ENCODE assay signal across 12 cellular contexts in genomic region chr18:58398648-58399398, GRCh38.
"Had no signal": no experiment of that assay in that cellular context is flagged by ENCODE, and none has a peak within 500 bp of the region (broad histone marks: within the 10 kb centered on the region; RNA-seq: fewer than 3 reads in every experiment).

No MANE protein-coding gene starts in this region.

- H3K9me3 ChIP-seq: tibial nerve, uterus had no signal

- H3K27ac ChIP-seq: tibial nerve, uterus had no signal

- ATAC-seq: left cardiac atrium had no signal

- H3K4me3 Mint-ChIP-seq: activated naive CD8-positive, alpha-beta T cell; dendritic cell treated with granulocyte-macrophage colony-stimulating factor and Interleukin-4, amounts not matched to agents 40 ng/mL and 50 ng/mL, for 4 days; nephron had no signal

- H3K27me3 ChIP-seq: tibial nerve, uterus had no signal

- H3K27ac Mint-ChIP-seq: activated naive CD8-positive, alpha-beta T cell; dendritic cell treated with granulocyte-macrophage colony-stimulating factor and Interleukin-4, amounts not matched to agents 40 ng/mL and 50 ng/mL, for 4 days had no signal

- H3K9me3 Mint-ChIP-seq: dendritic cell treated with granulocyte-macrophage colony-stimulating factor and Interleukin-4, amounts not matched to agents 40 ng/mL and 50 ng/mL, for 4 days; nephron had no signal

- H3K4me3 ChIP-seq: lung, tibial nerve, uterus had no signal

- H3K4me1 ChIP-seq: uterus had no signal

- H3K27me3 Mint-ChIP-seq: activated naive CD8-positive, alpha-beta T cell; dendritic cell treated with granulocyte-macrophage colony-stimulating factor and Interleukin-4, amounts not matched to agents 40 ng/mL and 50 ng/mL, for 4 days had no signal

- H3K36me3 ChIP-seq: tibial nerve, uterus had no signal

- DNase-seq: activated CD4-positive, CD25-positive, alpha-beta regulatory T cell treated with anti-CD3 and anti-CD28 coated beads, Interleukin-2, amount 50 U/mL, for 72 hours; effector memory CD4-positive, alpha-beta T cell; left cardiac atrium; occipital lobe; retina; stimulated activated naive CD4-positive, alpha-beta T cell; uterus had no signal

- H3K36me3 Mint-ChIP-seq: activated naive CD8-positive, alpha-beta T cell had no signal
